Comparison of ENCODE assay signal across 8 cellular contexts in genomic region chr14:54683882-54684794, GRCh38.
DNase-seq lines count a peak whose midpoint lies in the region; ATAC-seq and TF ChIP-seq lines count a peak whose summit lies in the region.

No MANE protein-coding gene starts in this region.

- no peak for TF ChIP-seq CTCF in GM23338 (conservative IDR thresholded peaks at IDR 0.05; ENCODE audit: low read depth in 2 of 2)
- no peak for TF ChIP-seq CTCF in ascending aorta (IDR thresholded peaks at IDR 0.05)
- no peak for TF ChIP-seq CTCF in stomach (IDR thresholded peaks at IDR 0.05)
- TF ChIP-seq CTCF in progenitor cell of endocrine pancreas (IDR thresholded peaks at IDR 0.05; ENCODE audit: unreplicated experiment): no peak

- CTCF ChIA-PET in activated CD4-positive, alpha-beta memory T cell treated with anti-CD3 and anti-CD28 coated beads for 36 hours (lab: Charles Lee): interaction anchor here (1.1 to 2.8 kb wide), 3 partner anchors 15 to 102 kb away, joined by 3 to 8 read pairs (median 3); no protein-coding TSS in a partner anchor

- peaks cover 2% of the 10 kb centered on the region for H3K27me3 Mint-ChIP-seq in GM23338 (ENCODE audit: insufficient read depth, low read depth, poor library complexity)
- peaks cover 4% of the 10 kb centered on the region for H3K27me3 Mint-ChIP-seq in activated CD4-positive, alpha-beta memory T cell treated with anti-CD3 and anti-CD28 coated beads for 36 hours
- peaks cover 15% of the 10 kb centered on the region for H3K27me3 Mint-ChIP-seq in progenitor cell of endocrine pancreas

- H3K9me3 Mint-ChIP-seq in GM23338: no peaks in the 10 kb centered on the region; the same call in 2 of the 3 replicates
- H3K9me3 Mint-ChIP-seq in activated CD4-positive, alpha-beta memory T cell treated with anti-CD3 and anti-CD28 coated beads for 36 hours: no peaks in the 10 kb centered on the region
- H3K9me3 Mint-ChIP-seq in progenitor cell of endocrine pancreas (ENCODE audit: low read depth): no peaks in the 10 kb centered on the region

- H3K4me3 Mint-ChIP-seq in GM23338 (peak overlapping the region; percentile 27; the same call in 2 of the 3 replicates), progenitor cell of endocrine pancreas (ENCODE audit: low read depth) (no peak overlapping the region)
- H3K4me3 Mint-ChIP-seq in activated CD4-positive, alpha-beta memory T cell treated with anti-CD3 and anti-CD28 coated beads for 36 hours: no peak overlapping the region

- H3K4me3 ChIP-seq in GM23338 (peak overlapping the region; percentile 29; the same call in 1 of the 2 replicates), ascending aorta (no peak overlapping the region), stomach (no peak overlapping the region)

- no peak for TF ChIP-seq POLR2A in stomach (IDR thresholded peaks at IDR 0.05)

- POLR2A ChIA-PET in activated CD4-positive, alpha-beta memory T cell treated with anti-CD3 and anti-CD28 coated beads for 36 hours (lab: Charles Lee): no interaction called here

- H3K27me3 ChIP-seq in GM23338 (ENCODE audit: insufficient read depth) (no peaks in the 10 kb centered on the region), ascending aorta (no peaks in the 10 kb centered on the region), stomach (no peaks in the 10 kb centered on the region)

- ATAC-seq in GM23338: peak; percentile 90

- H3K27ac Mint-ChIP-seq in GM23338: peak overlapping the region; percentile 70; the same call in 1 of the 2 replicates
- H3K27ac Mint-ChIP-seq in activated CD4-positive, alpha-beta memory T cell treated with anti-CD3 and anti-CD28 coated beads for 36 hours: no peak overlapping the region
- H3K27ac Mint-ChIP-seq in progenitor cell of endocrine pancreas: no peak overlapping the region

- H3K4me1 Mint-ChIP-seq in GM23338: peaks cover 40% of the 10 kb centered on the region
- peaks cover 15% of the 10 kb centered on the region for H3K4me1 Mint-ChIP-seq in activated CD4-positive, alpha-beta memory T cell treated with anti-CD3 and anti-CD28 coated beads for 36 hours (ENCODE audit: low read depth)
- no peaks in the 10 kb centered on the region for H3K4me1 Mint-ChIP-seq in progenitor cell of endocrine pancreas (ENCODE audit: low read depth)

- intact Hi-C loops in ascending aorta (cut with DNase I) (no loop called here), stomach (cut with DNase I; ENCODE audit: low total_unique reads) (no loop called here)
- intact Hi-C loops in activated CD4-positive, alpha-beta memory T cell treated with anti-CD3 and anti-CD28 coated beads for 36 hours (cut with micrococcal nuclease): no loop called here

- H3K4me1 ChIP-seq in GM23338 (ENCODE audit: insufficient read depth) (peaks cover 36% of the 10 kb centered on the region), ascending aorta (peaks cover 15 to 89% of the 10 kb centered on the region in 2 donors), stomach (peaks cover 9 to 39% (median 35%) of the 10 kb centered on the region in 4 donors)

- H3K79me2 ChIP-seq in GM23338 (replicated peaks; ENCODE audit: insufficient read depth): 0 out of 2 replicates have a peak, but pooled peaks cover 11% of the 10 kb centered on the region

- no peaks in the 10 kb centered on the region for H4K20me1 ChIP-seq in GM23338 (replicated peaks; ENCODE audit: insufficient read depth)

- no peak for TF ChIP-seq EP300 in stomach (IDR thresholded peaks at IDR 0.05)

- H2AFZ ChIP-seq in GM23338: no peak overlapping the region

- H3K27ac ChIP-seq in GM23338 (ENCODE audit: low read depth) (peak overlapping the region; percentile 82), ascending aorta (peak overlapping the region; percentile 96 to 97), stomach (peak overlapping the region in 4 of 5 donors; percentile 63 to 88 (median 86))

- no peaks in the 10 kb centered on the region for H3K9me3 ChIP-seq in ascending aorta
- H3K9me3 ChIP-seq in stomach: no peaks in the 10 kb centered on the region

- peaks cover 2% of the 10 kb centered on the region; the same call in 1 of the 2 replicates for H3K9me2 ChIP-seq in GM23338 (ENCODE audit: insufficient read depth)

- H3K36me3 Mint-ChIP-seq in GM23338 (ENCODE audit: low read depth) (no peaks in the 10 kb centered on the region), progenitor cell of endocrine pancreas (ENCODE audit: insufficient read depth) (no peaks in the 10 kb centered on the region)
- no peaks in the 10 kb centered on the region for H3K36me3 Mint-ChIP-seq in activated CD4-positive, alpha-beta memory T cell treated with anti-CD3 and anti-CD28 coated beads for 36 hours

- DNase-seq in GM23338 (ENCODE audit: low spot score) (peak; percentile 77), ascending aorta (ENCODE audit: low spot score in 2 of 2) (peak in 1 of 2 donors; percentile 88), hepatic stellate cell (ENCODE audit: low spot score) (peak; percentile 49), stomach (no peak), progenitor cell of endocrine pancreas (ENCODE audit: low spot score, unreplicated experiment) (no peak), NCI-H345 treated with DMSO at 0.1 percent for 48 hours (lab: John Stamatoyannopoulos, UW; ENCODE audit: unreplicated experiment) (no peak)
- no peak for DNase-seq in activated CD4-positive, alpha-beta memory T cell treated with anti-CD3 and anti-CD28 coated beads for 36 hours
- no peak for DNase-seq in activated effector memory CD4-positive, alpha-beta T cell treated with anti-CD3 and anti-CD28 coated beads, Interleukin-2, amount 50 U/mL, for 16 hours

- peak overlapping the region; percentile 72 for H3K4me2 ChIP-seq in GM23338

- H3K36me3 ChIP-seq in GM23338 (ENCODE audit: insufficient read depth) (no peaks in the 10 kb centered on the region), ascending aorta (no peaks in the 10 kb centered on the region), stomach (no peaks in the 10 kb centered on the region)

- H3F3A ChIP-seq in GM23338 (replicated peaks; ENCODE audit: low read depth): no peaks in the 10 kb centered on the region

- 34 to 51% (median 45%) methylated on average over 8 of the region's 8 CpGs for WGBS in stomach, 5 donors

TF ChIP-seq in GM23338, 12 proteins besides CTCF, POLR2A, EP300 and RAD21:
- TF ChIP-seq ZNF114 (CRISPR knock-in tag; IDR thresholded peaks at IDR 0.05) (no peak), CREB1 (CRISPR knock-in tag; IDR thresholded peaks at IDR 0.05; ENCODE audit: low read depth) (no peak), ZNF331 (CRISPR knock-in tag; IDR thresholded peaks at IDR 0.05; ENCODE audit: low read depth) (no peak), POLR2AphosphoS5 (IDR thresholded peaks at IDR 0.05; ENCODE audit: low read depth) (no peak), STAT1 (IDR thresholded peaks at IDR 0.05; ENCODE audit: unreplicated experiment) (no peak)

Comparison
In these comparisons a context has a peak if more than half of its experiments do, and no peak if none do; other contexts are left out.
1. DNase-seq: peak in GM23338 (single experiment) and hepatic stellate cell (single experiment); none in stomach (single experiment), activated CD4-positive, alpha-beta memory T cell treated with anti-CD3 and anti-CD28 coated beads for 36 hours (single experiment), progenitor cell of endocrine pancreas (single experiment), activated effector memory CD4-positive, alpha-beta T cell treated with anti-CD3 and anti-CD28 coated beads, Interleukin-2, amount 50 U/mL, for 16 hours (single experiment) and NCI-H345 treated with DMSO at 0.1 percent for 48 hours (single experiment).
2. Peak in every context shown above with its lines, with median percentiles within 50 percentile points of each other: H3K27ac ChIP-seq.